7 cellular contexts compared by ENCODE assay signal in the genomic region with DNA sequence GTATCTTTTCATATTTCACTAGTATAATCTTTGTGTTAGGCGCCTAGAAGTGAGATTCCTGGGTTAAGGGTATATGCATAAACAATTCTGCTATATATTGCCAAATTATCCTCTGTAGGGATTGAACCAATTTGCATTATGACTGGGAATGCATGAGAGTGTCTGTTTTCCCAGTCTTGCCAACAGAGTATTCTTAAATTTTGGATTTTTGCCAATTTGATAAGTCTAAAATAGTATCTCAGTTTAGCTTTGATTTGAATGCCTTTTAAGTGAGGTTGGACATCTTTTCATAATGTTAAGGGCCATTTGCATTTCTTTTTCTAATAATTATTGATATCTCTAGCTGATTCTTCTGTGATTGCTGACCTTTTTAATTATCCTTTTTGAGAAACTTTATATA. TPM values are rescaled to one million over a fixed set of nuclear protein-coding genes. Genes with fewer than 3 reads are reported as not detected.
"Had no signal": no experiment of that assay in that cellular context is flagged by ENCODE, and none has a peak within 500 bp of the region (broad histone marks: within the 10 kb centered on the region; RNA-seq: fewer than 3 reads in every experiment).

No MANE protein-coding gene starts in this region.

- H3K27ac ChIP-seq: GM23248 had no signal

- DNase-seq: GM23248, GOT3, H7, HCEC 1CT, IMR-90 had no signal

- H2AFZ ChIP-seq: GM23248 had no signal

- H3K4me3 ChIP-seq: GM23248 had no signal

- H3K9ac ChIP-seq: GM23248 had no signal

RNA-seq across cellular contexts. Expression of a gene that starts 8.2 kb away (rescaled TPM):
- total RNA-seq: GM23248, H4, H7, HT-29, IMR-90 had no signal
- polyA plus RNA-seq: GM23248, IMR-90 had no signal
